13 cellular contexts compared by ENCODE assay signal in the genomic region with DNA sequence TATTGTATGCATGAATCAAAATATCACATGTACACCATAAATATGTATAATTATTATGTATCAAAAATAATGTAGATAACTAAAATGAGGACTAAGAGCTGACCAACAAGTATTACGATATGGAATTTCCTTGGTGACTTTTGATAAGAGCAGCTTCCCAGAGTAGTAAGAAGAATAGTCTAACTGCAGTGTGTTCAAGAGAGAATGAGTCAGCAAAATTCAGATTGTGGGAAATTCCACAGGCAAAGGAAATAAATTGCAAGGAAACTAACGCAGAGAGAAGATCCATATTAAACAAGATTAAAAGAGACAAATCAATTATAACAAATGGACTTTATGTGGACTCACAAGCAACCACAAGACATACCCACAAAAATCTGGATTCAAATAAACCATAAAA. TPM values are rescaled to one million over a fixed set of nuclear protein-coding genes. Genes with fewer than 3 reads are reported as not detected.
DNase-seq lines count a peak whose midpoint lies in the region; ATAC-seq, FAIRE-seq and TF ChIP-seq lines count a peak whose summit lies in the region.
"Had no signal": no experiment of that assay in that cellular context is flagged by ENCODE, and none has a peak within 500 bp of the region (broad histone marks: within the 10 kb centered on the region; RNA-seq: fewer than 3 reads in every experiment).

No MANE protein-coding gene starts in this region.

- H3K27ac ChIP-seq in stomach: peak overlapping the region in 4 of 5 donors; percentile 3 to 35 (median 24)
- no peak overlapping the region for H3K27ac ChIP-seq in MM.1S (ENCODE audit: low read length)
- H3K27ac ChIP-seq: RWPE1, uterus had no signal

- TF ChIP-seq EP300 in stomach (IDR thresholded peaks at IDR 0.05): no peak

- H2AFZ ChIP-seq in MM.1S (ENCODE audit: low read length): no peak overlapping the region

- peaks cover 5 to 46% (median 19%) of the 10 kb centered on the region in 4 donors for H3K4me1 ChIP-seq in stomach
- no peaks in the 10 kb centered on the region for H3K4me1 ChIP-seq in MM.1S (ENCODE audit: low read length)
- H3K4me1 ChIP-seq: uterus had no signal

- H3K36me3 ChIP-seq in stomach: no peaks in the 10 kb centered on the region
- no peaks in the 10 kb centered on the region for H3K36me3 ChIP-seq in MM.1S (replicated peaks; ENCODE audit: insufficient read depth, low read length)
- H3K36me3 ChIP-seq: uterus had no signal

- no peak for ATAC-seq in HG02678 (IDR thresholded peaks at IDR 0.05; ENCODE audit: unreplicated experiment)
- ATAC-seq: sciatic nerve had no signal

- DNase-seq in H4 (ENCODE audit: low spot score) (peak; percentile 27), astrocyte of the hippocampus (ENCODE audit: low read depth, low spot score) (peak; percentile 53), stomach (no peak), NCI-H524 treated with DMSO at 0.1 percent for 48 hours (lab: John Stamatoyannopoulos, UW) (no peak), MM.1S (no peak)
- DNase-seq: DND-41, glutamatergic neuron, Karpas-422, uterus had no signal

- no peaks in the 10 kb centered on the region for H3K9me2 ChIP-seq in MM.1S (replicated peaks; ENCODE audit: insufficient read depth, low read length)

- no peaks in the 10 kb centered on the region for H4K20me1 ChIP-seq in MM.1S (ENCODE audit: insufficient read depth, low read length)

- no peak overlapping the region for H3K9ac ChIP-seq in MM.1S (ENCODE audit: low read length)

- no peaks in the 10 kb centered on the region for H3K27me3 ChIP-seq in stomach
- H3K27me3 ChIP-seq in MM.1S (replicated peaks; ENCODE audit: insufficient read depth, low read length): no peaks in the 10 kb centered on the region
- H3K27me3 ChIP-seq: uterus had no signal

- FAIRE-seq in islet of Langerhans (lab: Jason Lieb, UNC): peak; percentile 96

- no peak for TF ChIP-seq POLR2A in stomach (IDR thresholded peaks at IDR 0.05)

- no peaks in the 10 kb centered on the region for H3K9me3 ChIP-seq in stomach
- no peaks in the 10 kb centered on the region for H3K9me3 ChIP-seq in MM.1S (replicated peaks; ENCODE audit: insufficient read depth, low read length)
- H3K9me3 ChIP-seq: uterus had no signal

- H3K4me3 ChIP-seq in stomach (no peak overlapping the region), MM.1S (ENCODE audit: low read length) (no peak overlapping the region)
- H3K4me3 ChIP-seq: uterus had no signal

- TF ChIP-seq CTCF in stomach (IDR thresholded peaks at IDR 0.05): no peak
- TF ChIP-seq CTCF in MM.1S (IDR thresholded peaks at IDR 0.05; ENCODE audit: low read length): no peak

- no peaks in the 10 kb centered on the region for H3K79me2 ChIP-seq in MM.1S (ENCODE audit: low read length)

- no peaks in the 10 kb centered on the region for H3F3A ChIP-seq in MM.1S (ENCODE audit: insufficient read depth, low read length)

- no peak overlapping the region for H3K4me2 ChIP-seq in MM.1S (ENCODE audit: low read depth, low read length)

- intact Hi-C loops in stomach (cut with DNase I; ENCODE audit: low total_unique reads): no loop called here

- WGBS in stomach, 5 donors: 16 to 38% (median 22%) methylated on average over 2 of the region's 2 CpGs

RNA-seq across cellular contexts. Expression of gene FRK, which starts 26.4 kb away (rescaled TPM):
- 0.21 and 0.39 TPM in 2 replicates for total RNA-seq in H4 (2014; rRNA removed; shearing (Covaris generic))
- 10 to 100 TPM in 3 of 5 donors, 1 to 10 TPM in 2; 4.7 to 23.3 (median 10.7) TPM for total RNA-seq in stomach
- polyA plus RNA-seq in stomach: 1 to 10 TPM; 1.0 to 1.8 (median 1.8) TPM

Comparison
In these comparisons a context has a peak if more than half of its experiments do, and no peak if none do; other contexts are left out.
1. DNase-seq: peak in H4 (single experiment) and astrocyte of the hippocampus (single experiment); none in stomach (single experiment), NCI-H524 treated with DMSO at 0.1 percent for 48 hours (single experiment) and MM.1S (single experiment).